9 cellular contexts compared by ENCODE assay signal in the genomic region with DNA sequence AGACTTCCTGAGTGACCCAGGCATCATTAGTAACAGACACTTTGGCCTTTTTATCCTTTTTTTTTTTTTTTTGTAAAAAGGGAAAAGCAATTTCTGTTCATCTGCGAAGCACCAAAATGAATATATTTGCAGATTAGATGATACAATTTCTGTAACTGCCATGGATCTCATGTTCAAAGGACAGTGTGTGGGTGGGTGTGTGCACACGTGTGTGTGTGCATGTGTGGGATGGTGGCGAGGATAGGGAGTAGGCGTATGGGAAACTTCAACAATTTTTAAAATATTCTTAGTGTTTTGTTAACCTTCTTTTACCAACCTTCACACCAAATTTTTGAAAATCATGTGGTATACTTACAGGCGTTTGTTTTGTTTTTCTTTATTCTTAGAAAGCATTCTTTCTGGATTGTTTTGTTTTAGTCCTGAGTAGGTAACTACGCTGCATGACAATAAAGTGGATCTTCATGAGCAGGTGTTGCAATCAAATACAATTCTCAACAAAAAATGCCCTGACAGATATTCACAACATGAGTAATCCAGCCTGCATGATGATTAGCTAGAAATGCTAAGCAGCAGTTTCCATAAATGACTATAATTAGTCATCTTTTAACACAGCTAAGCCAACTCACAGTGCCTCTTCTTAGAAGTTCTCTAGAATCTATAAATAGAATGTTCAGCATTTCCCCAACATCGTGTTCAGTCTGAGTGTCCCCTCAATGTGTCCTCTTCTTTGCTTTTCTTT. TPM values are rescaled to one million over a fixed set of nuclear protein-coding genes. Genes with fewer than 3 reads are reported as not detected.
DNase-seq lines count a peak whose midpoint lies in the region; ATAC-seq, FAIRE-seq and TF ChIP-seq lines count a peak whose summit lies in the region.
"Had no signal": no experiment of that assay in that cellular context is flagged by ENCODE, and none has a peak within 500 bp of the region (broad histone marks: within the 10 kb centered on the region; RNA-seq: fewer than 3 reads in every experiment).

No MANE protein-coding gene starts in this region.

- no peak overlapping the region for H2AFZ ChIP-seq in endothelial cell of umbilical vein (ENCODE audit: low read depth, low read length)

- no peak for TF ChIP-seq CTCF in endothelial cell of umbilical vein (IDR thresholded peaks at IDR 0.05; ENCODE audit: extremely low read depth in 1 of 2, insufficient read depth in 1 of 2, low read depth in 1 of 2, low read length in 2 of 2)
- no peak for TF ChIP-seq CTCF in uterus (IDR thresholded peaks at IDR 0.05)

- dilution Hi-C loops in endothelial cell of umbilical vein (cut with MboI; ENCODE audit: extremely low pct_ligation_motif_present, low sequenced_read_pairs) = loop anchor here (25.0 kb wide), 1 partner anchor 459 kb away; no protein-coding TSS in a partner anchor

- no peaks in the 10 kb centered on the region for H3K79me2 ChIP-seq in endothelial cell of umbilical vein (ENCODE audit: control insufficient read depth, insufficient read depth, low read length)

- no peak overlapping the region for H3K9ac ChIP-seq in endothelial cell of umbilical vein (replicated peaks; ENCODE audit: extremely low read depth, insufficient read depth, low read length)

- H3K4me2 ChIP-seq in endothelial cell of umbilical vein (ENCODE audit: insufficient read depth, low read length) = no peak overlapping the region

- peak; percentile 53 for ATAC-seq in GM19463 (IDR thresholded peaks at IDR 0.05; ENCODE audit: unreplicated experiment)

- intact Hi-C loops in endothelial cell of umbilical vein (cut with micrococcal nuclease) (loop anchor here (2.0 kb wide), 1 partner anchor 17 kb away; no protein-coding TSS in a partner anchor), uterus (cut with DNase I; ENCODE audit: low total_unique reads) (no loop called here)

- CTCF ChIA-PET in endothelial cell of umbilical vein (lab: Charles Lee) = interaction anchor here (0.6 to 3.0 kb wide), 4 partner anchors 20 to 476 kb away, joined by 3 to 13 read pairs (median 9); no protein-coding TSS in a partner anchor

- peak; percentile 59 for FAIRE-seq in endothelial cell of umbilical vein (lab: Jason Lieb, UNC)
- FAIRE-seq: colon had no signal

- no peaks in the 10 kb centered on the region for H4K20me1 ChIP-seq in endothelial cell of umbilical vein (replicated peaks; ENCODE audit: control insufficient read depth, extremely low read depth, insufficient read depth, low read length)

- POLR2A ChIA-PET in endothelial cell of umbilical vein (lab: Charles Lee) = no interaction called here

- no peak overlapping the region for H3K27ac ChIP-seq in endothelial cell of umbilical vein (ENCODE audit: insufficient read depth, low read depth, low read length)
- peak overlapping the region; percentile 74 to 89 for H3K27ac ChIP-seq in uterus

- no TSS peak for BruUV-seq in endothelial cell of umbilical vein (replicated peaks; lab: Mats Ljungman, UMichigan)

- H3K27me3 ChIP-seq in endothelial cell of umbilical vein (ENCODE audit: control insufficient read depth in 2 of 2, insufficient read depth in 2 of 2, low read length in 2 of 2) = no peaks in the 10 kb centered on the region
- no peaks in the 10 kb centered on the region for H3K27me3 ChIP-seq in uterus

- no peaks in the 10 kb centered on the region for H3K9me1 ChIP-seq in endothelial cell of umbilical vein (replicated peaks; ENCODE audit: control insufficient read depth, extremely low read depth, insufficient read depth, low read length)

- TF ChIP-seq POLR2A in endothelial cell of umbilical vein (IDR thresholded peaks at IDR 0.05; ENCODE audit: low read depth, low read length) (no peak), uterus (IDR thresholded peaks at IDR 0.05) (no peak)

- H3K4me3 ChIP-seq in endothelial cell of umbilical vein (replicated peaks in 1 of 3; ENCODE audit: insufficient read depth in 1 of 3, low read depth in 1 of 3, low read length in 3 of 3) (no peak overlapping the region), uterus (no peak overlapping the region)

- no peaks in the 10 kb centered on the region for H3K36me3 ChIP-seq in endothelial cell of umbilical vein (ENCODE audit: control insufficient read depth in 2 of 2, extremely low read depth in 1 of 2, insufficient read depth in 2 of 2, low read length in 2 of 2)
- H3K36me3 ChIP-seq in uterus = no peaks in the 10 kb centered on the region

- peak; percentile 36 for DNase-seq in Daoy (ENCODE audit: low read depth)
- peak; percentile 10 to 20 for DNase-seq in Kasumi-1 (lab: John Stamatoyannopoulos, UW)
- DNase-seq in endothelial cell of umbilical vein (ENCODE audit: low read depth, low spot score) = peak; percentile 32
- DNase-seq in uterus = no peak
- no peak for DNase-seq in UCSD-AML1 (lab: John Stamatoyannopoulos, UW; ENCODE audit: unreplicated experiment)
- no peak for DNase-seq in NCI-H82 treated with DMSO at 0.1 percent for 48 hours (lab: John Stamatoyannopoulos, UW; ENCODE audit: unreplicated experiment)
- DNase-seq in NCI-H510A (lab: John Stamatoyannopoulos, UW) = no peak

- no peaks in the 10 kb centered on the region for H3K9me3 ChIP-seq in endothelial cell of umbilical vein (replicated peaks; ENCODE audit: control insufficient read depth, insufficient read depth, low read length)
- H3K9me3 ChIP-seq in uterus = no peaks in the 10 kb centered on the region

- H3K4me1 ChIP-seq in endothelial cell of umbilical vein (ENCODE audit: control insufficient read depth, extremely low read depth, insufficient read depth, low read length) (peaks cover 9% of the 10 kb centered on the region), uterus (peaks cover 5 to 7% of the 10 kb centered on the region in 2 donors)

TF ChIP-seq in endothelial cell of umbilical vein, 7 proteins besides CTCF, POLR2A, EP300 and RAD21:
- TF ChIP-seq GATA2 (IDR thresholded peaks at IDR 0.05; ENCODE audit: insufficient read depth, insufficient read length, low read depth, low read length) = no peak
- TF ChIP-seq, protein P1, sequence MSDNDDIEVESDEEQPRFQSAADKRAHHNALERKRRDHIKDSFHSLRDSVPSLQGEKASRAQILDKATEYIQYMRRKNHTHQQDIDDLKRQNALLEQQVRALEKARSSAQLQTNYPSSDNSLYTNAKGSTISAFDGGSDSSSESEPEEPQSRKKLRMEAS (IDR thresholded peaks at IDR 0.05; ENCODE audit: insufficient read depth, insufficient read length) = no peak
- TF ChIP-seq FOS (IDR thresholded peaks at IDR 0.05; ENCODE audit: borderline replicate concordance, insufficient read depth, low read length) = peak; percentile 50
- no peak for TF ChIP-seq EZH2 (IDR thresholded peaks at IDR 0.05; ENCODE audit: borderline replicate concordance, low read depth, low read length, severe bottlenecking)
- no peak for TF ChIP-seq MYC (IDR thresholded peaks at IDR 0.05; ENCODE audit: low read depth, low read length)
- TF ChIP-seq POLR2AphosphoS5 (IDR thresholded peaks at IDR 0.05; ENCODE audit: insufficient read depth, low read depth, low read length) = no peak

RNA-seq across cellular contexts. Expression of a gene that starts 53.5 kb away (rescaled TPM):
- total RNA-seq in Daoy (2014; rRNA removed; shearing (Covaris generic)) = 7.4 and 11.4 TPM in 2 replicates
- 1.8 and 2.8 TPM in 2 replicates for total RNA-seq in endothelial cell of umbilical vein
- 0.49 and 0.97 TPM in 2 replicates for polyA plus RNA-seq in endothelial cell of umbilical vein
- 1.3 TPM in 2 replicates for polyA plus RNA-seq in endothelial cell of umbilical vein (2011; cell fraction: cytosol; rRNA removed)
- 2.8 and 3.1 TPM in 2 replicates for polyA plus RNA-seq in endothelial cell of umbilical vein (2011; cell fraction: nucleus; rRNA removed)
- 1.4 and 3.3 TPM in 2 replicates for polyA plus RNA-seq in endothelial cell of umbilical vein (2012)
- polyA minus RNA-seq in endothelial cell of umbilical vein = 1.7 and 2.0 TPM in 2 replicates
- not detected for polyA minus RNA-seq in endothelial cell of umbilical vein (2011; cell fraction: cytosol; rRNA and poly(A)+ RNA removed)
- 3.4 and 4.5 TPM in 2 replicates for polyA minus RNA-seq in endothelial cell of umbilical vein (2011; cell fraction: nucleus; rRNA and poly(A)+ RNA removed)
- 10 to 100 TPM; 12.5 to 19.2 (median 14.3) TPM for total RNA-seq in uterus

Comparison
In these comparisons a context has a peak if more than half of its experiments do, and no peak if none do; other contexts are left out.
1. DNase-seq: peak in Daoy (single experiment), Kasumi-1 (2 of 2) and endothelial cell of umbilical vein (single experiment); none in uterus (0 of 2), UCSD-AML1 (single experiment), NCI-H82 treated with DMSO at 0.1 percent for 48 hours (single experiment) and NCI-H510A (single experiment).